19 cellular contexts compared by ENCODE assay signal in the genomic region with DNA sequence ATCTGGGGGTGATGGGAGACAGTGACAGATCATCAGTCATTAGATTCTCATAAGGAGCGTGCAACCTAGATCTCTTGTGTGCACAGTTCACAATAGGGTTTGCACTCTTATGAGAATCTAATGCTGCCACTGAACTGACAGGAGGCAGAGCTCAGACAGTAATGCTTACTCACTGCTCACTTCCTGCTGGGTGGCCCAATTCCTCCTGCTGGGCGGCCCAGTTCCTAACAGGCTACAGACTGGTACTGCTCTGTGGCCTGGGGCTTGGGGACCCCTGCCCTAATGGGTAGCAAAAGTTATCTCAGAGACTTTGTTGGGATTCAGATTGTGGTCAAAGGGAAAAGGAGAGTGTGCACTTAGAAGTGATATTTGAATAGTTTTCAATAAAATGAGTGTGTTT.
"Had no signal": no experiment of that assay in that cellular context is flagged by ENCODE, and none has a peak within 500 bp of the region (broad histone marks: within the 10 kb centered on the region; RNA-seq: fewer than 3 reads in every experiment).

No MANE protein-coding gene starts in this region.

- H3K27me3 Mint-ChIP-seq: activated CD4-positive, alpha-beta memory T cell treated with anti-CD3 and anti-CD28 coated beads, Interleukin-2, amount 10 ng/mL, durations not matched to agents 7 days and 5 days; brain; central memory CD8-positive, alpha-beta T cell had no signal

- H3K36me3 ChIP-seq: spleen, transverse colon had no signal

- H3K27ac ChIP-seq: spleen, transverse colon had no signal

- H3K27ac Mint-ChIP-seq: activated CD4-positive, alpha-beta memory T cell treated with anti-CD3 and anti-CD28 coated beads, Interleukin-2, amount 10 ng/mL, durations not matched to agents 7 days and 5 days; brain; nephron progenitor cell; T-helper 17 cell had no signal

- H3K4me3 Mint-ChIP-seq: activated CD4-positive, alpha-beta memory T cell treated with anti-CD3 and anti-CD28 coated beads, Interleukin-2, amount 10 ng/mL, durations not matched to agents 7 days and 5 days; brain; central memory CD8-positive, alpha-beta T cell; nephron progenitor cell; T-helper 17 cell had no signal

- H3K9me3 ChIP-seq: transverse colon had no signal

- H3K4me1 ChIP-seq: spleen, transverse colon had no signal

- H3K9me3 Mint-ChIP-seq: central memory CD8-positive, alpha-beta T cell; immature natural killer cell had no signal

- H3K27me3 ChIP-seq: spleen, transverse colon had no signal

- DNase-seq: activated CD4-positive, alpha-beta memory T cell treated with anti-CD3 and anti-CD28 coated beads, Interleukin-2, amount 10 ng/mL, durations not matched to agents 7 days and 5 days; activated naive CD4-positive, alpha-beta T cell treated with anti-CD3 and anti-CD28 coated beads, Interleukin-2, amount 50 U/mL, for 16 hours; activated T-cell treated with anti-CD3 and anti-CD28 coated beads for 4 hours; amygdala; effector memory CD4-positive, alpha-beta T cell; erythroblast; immature natural killer cell; left colon; nephron progenitor cell; spleen; stimulated activated CD4-positive, alpha-beta T cell treated with anti-CD3 and anti-CD28 coated beads, Interleukin-2, amount 100 ng/mL, for 24 hours; stimulated activated naive CD4-positive, alpha-beta T cell; substantia nigra; T-helper 17 cell; transverse colon had no signal

- ATAC-seq: activated CD4-positive, CD25-positive, alpha-beta regulatory T cell treated with anti-CD3 and anti-CD28 coated beads, Interleukin-2, amount 50 U/mL, for 24 hours; left colon; sciatic nerve; T-helper 17 cell had no signal

- H3K4me3 ChIP-seq: spleen, transverse colon had no signal

- H3K36me3 Mint-ChIP-seq: immature natural killer cell had no signal

- H3K4me1 Mint-ChIP-seq: central memory CD8-positive, alpha-beta T cell had no signal
